ENCODE assay signal across 8 cellular contexts in genomic region chrX:64395568-64395929, GRCh38. TPM values are rescaled to one million over a fixed set of nuclear protein-coding genes. Genes with fewer than 3 reads are reported as not detected.
DNase-seq lines count a peak whose midpoint lies in the region; ATAC-seq and TF ChIP-seq lines count a peak whose summit lies in the region.

No MANE protein-coding gene starts in this region.

- no peaks in the 10 kb centered on the region for H3K9me3 ChIP-seq in CD8-positive, alpha-beta memory T cell (ENCODE audit: low read length)
- H3K9me3 ChIP-seq in KOPT-K1 (ENCODE audit: insufficient read depth, low read length, poor library complexity, severe bottlenecking): no peaks in the 10 kb centered on the region
- H3K9me3 ChIP-seq in stomach smooth muscle (ENCODE audit: control insufficient read depth in 2 of 2, low read length in 2 of 2): peaks cover 0 to 3% of the 10 kb centered on the region in 2 donors

- H3K36me3 Mint-ChIP-seq in CD8-positive, alpha-beta memory T cell: peaks cover 0 to 9% (median 0%) of the 10 kb centered on the region in 3 donors
- H3K36me3 Mint-ChIP-seq in glutamatergic neuron (ENCODE audit: unreplicated experiment): no peaks in the 10 kb centered on the region

- H3K4me3 Mint-ChIP-seq in CD8-positive, alpha-beta memory T cell: peak overlapping the region; percentile 90 to 96 (median 92)
- peak overlapping the region; percentile 96 for H3K4me3 Mint-ChIP-seq in glutamatergic neuron (ENCODE audit: unreplicated experiment)

- peaks cover 6% of the 10 kb centered on the region for H3K4me1 ChIP-seq in CD8-positive, alpha-beta memory T cell (ENCODE audit: insufficient read depth, low read length)
- H3K4me1 ChIP-seq in stomach smooth muscle (ENCODE audit: control insufficient read depth, insufficient read depth, low read length): peaks cover 4% of the 10 kb centered on the region

- no peaks in the 10 kb centered on the region for H3K36me3 ChIP-seq in CD8-positive, alpha-beta memory T cell (ENCODE audit: insufficient read depth, low read length)
- no peaks in the 10 kb centered on the region for H3K36me3 ChIP-seq in KOPT-K1 (ENCODE audit: insufficient read depth, low read length)
- no peaks in the 10 kb centered on the region for H3K36me3 ChIP-seq in stomach smooth muscle (ENCODE audit: control insufficient read depth in 2 of 2, insufficient read depth in 2 of 2, low read length in 2 of 2)

- POLR2A ChIA-PET in CD8-positive, alpha-beta memory T cell (lab: Charles Lee): no interaction called here

- H3K4me1 Mint-ChIP-seq in CD8-positive, alpha-beta memory T cell: peaks cover 35 to 57% (median 56%) of the 10 kb centered on the region in 3 donors
- no peaks in the 10 kb centered on the region for H3K4me1 Mint-ChIP-seq in glutamatergic neuron (ENCODE audit: low read depth, unreplicated experiment)

- CTCF ChIA-PET in CD8-positive, alpha-beta memory T cell (lab: Charles Lee): no interaction called here

- H3K9me3 Mint-ChIP-seq in CD8-positive, alpha-beta memory T cell: no peaks in the 10 kb centered on the region
- peaks cover 3% of the 10 kb centered on the region for H3K9me3 Mint-ChIP-seq in glutamatergic neuron (ENCODE audit: unreplicated experiment)

- DNase-seq in CD8-positive, alpha-beta memory T cell: no peak
- DNase-seq in glutamatergic neuron: no peak
- no peak for DNase-seq in mesenteric fat pad (ENCODE audit: low spot score)
- DNase-seq in NCI-H1930 (lab: John Stamatoyannopoulos, UW): no peak
- DNase-seq in NCI-H187 (lab: John Stamatoyannopoulos, UW): no peak

- TF ChIP-seq CTCF in glutamatergic neuron (IDR thresholded peaks at IDR 0.05; ENCODE audit: partially characterized antibody, unreplicated experiment): no peak

- no peaks in the 10 kb centered on the region for H3K27me3 ChIP-seq in CD8-positive, alpha-beta memory T cell (ENCODE audit: insufficient read depth, low read length, poor library complexity, severe bottlenecking)
- H3K27me3 ChIP-seq in stomach smooth muscle (ENCODE audit: control insufficient read depth in 1 of 2, insufficient read depth in 2 of 2, low read length in 2 of 2): no peaks in the 10 kb centered on the region

- H3K9ac ChIP-seq in stomach smooth muscle (ENCODE audit: low read length in 2 of 2): peak overlapping the region; percentile 23 to 55

- peak overlapping the region; percentile 68 for H3K4me3 ChIP-seq in CD8-positive, alpha-beta memory T cell (ENCODE audit: low read length)
- H3K4me3 ChIP-seq in stomach smooth muscle (ENCODE audit: low read length in 2 of 2): peak overlapping the region; percentile 64 to 85

- H3K27ac Mint-ChIP-seq in CD8-positive, alpha-beta memory T cell: peak overlapping the region; percentile 57 to 96 (median 92)
- H3K27ac Mint-ChIP-seq in glutamatergic neuron (ENCODE audit: unreplicated experiment): no peak overlapping the region

- H3K27me3 Mint-ChIP-seq in CD8-positive, alpha-beta memory T cell: peaks cover 0 to 8% of the 10 kb centered on the region in 2 donors
- H3K27me3 Mint-ChIP-seq in glutamatergic neuron (ENCODE audit: unreplicated experiment): peaks cover 3% of the 10 kb centered on the region

- peak overlapping the region; percentile 51 for H3K27ac ChIP-seq in CD8-positive, alpha-beta memory T cell (ENCODE audit: low read depth, low read length)
- H3K27ac ChIP-seq in KOPT-K1 (ENCODE audit: low read depth, low read length, poor library complexity, severe bottlenecking): peak overlapping the region; percentile 66
- peak overlapping the region; percentile 31 for H3K27ac ChIP-seq in stomach smooth muscle (ENCODE audit: low read length)

- peak; percentile 19 for ATAC-seq in GM21515 (IDR thresholded peaks at IDR 0.05; ENCODE audit: unreplicated experiment)

RNA-seq across cellular contexts. Expression of gene MTMR8, which starts 0.3 kb away (rescaled TPM):
- total RNA-seq in CD8-positive, alpha-beta memory T cell: 1 to 10 TPM; 4.7 to 4.9 TPM
- 4.7 TPM for polyA plus RNA-seq in CD8-positive, alpha-beta memory T cell
- total RNA-seq in glutamatergic neuron (ENCODE audit: unreplicated experiment): 2.2 TPM
- total RNA-seq in mesenteric fat pad: 2.5 TPM
